ENCODE assay signal across 13 cellular contexts in genomic region chr2:215784371-215784783, GRCh38.
A peak's percentile ranks its signal among the peaks of the same experiment; 100 is the strongest.
DNase-seq lines count a peak whose midpoint lies in the region; ATAC-seq and TF ChIP-seq lines count a peak whose summit lies in the region.
"Had no signal": no experiment of that assay in that cellular context is flagged by ENCODE, and none has a peak within 500 bp of the region (broad histone marks: within the 10 kb centered on the region; RNA-seq: fewer than 3 reads in every experiment).

No MANE protein-coding gene starts in this region.

- H3K27ac Mint-ChIP-seq in activated T-cell treated with anti-CD3 and anti-CD28 coated beads, Interleukin-2, amount 50 U/mL, for 24 hours = no peak overlapping the region
- H3K27ac Mint-ChIP-seq in activated CD4-positive, alpha-beta T cell treated with anti-CD3 and anti-CD28 coated beads, Interleukin-2, amount 10 ng/mL, durations not matched to agents 24 days and 14 days = no peak overlapping the region
- H3K27ac Mint-ChIP-seq: activated CD4-positive, alpha-beta memory T cell treated with anti-CD3 and anti-CD28 coated beads, Interleukin-2, amount 10 ng/mL, durations not matched to agents 7 days and 5 days; naive B cell had no signal

- peak; percentile 63 to 86 for ATAC-seq in right cardiac atrium
- no peak for ATAC-seq in GM19328 (IDR thresholded peaks at IDR 0.05; ENCODE audit: unreplicated experiment)

- no peak for TF ChIP-seq POLR2A in stomach (IDR thresholded peaks at IDR 0.05)

- no peaks in the 10 kb centered on the region for H3K4me1 Mint-ChIP-seq in activated T-cell treated with anti-CD3 and anti-CD28 coated beads, Interleukin-2, amount 50 U/mL, for 24 hours (ENCODE audit: low read depth)
- no peaks in the 10 kb centered on the region for H3K4me1 Mint-ChIP-seq in activated CD4-positive, alpha-beta T cell treated with anti-CD3 and anti-CD28 coated beads, Interleukin-2, amount 10 ng/mL, durations not matched to agents 24 days and 14 days
- H3K4me1 Mint-ChIP-seq: activated CD4-positive, alpha-beta memory T cell treated with anti-CD3 and anti-CD28 coated beads, Interleukin-2, amount 10 ng/mL, durations not matched to agents 7 days and 5 days; naive B cell had no signal

- TF ChIP-seq EP300 in stomach (IDR thresholded peaks at IDR 0.05) = no peak

- H3K9me2 ChIP-seq in GM23248 (ENCODE audit: insufficient read depth) = no peaks in the 10 kb centered on the region; the same call in 1 of the 2 replicates

- H3K4me3 Mint-ChIP-seq in activated T-cell treated with anti-CD3 and anti-CD28 coated beads, Interleukin-2, amount 50 U/mL, for 24 hours = no peak overlapping the region
- no peak overlapping the region for H3K4me3 Mint-ChIP-seq in activated CD4-positive, alpha-beta T cell treated with anti-CD3 and anti-CD28 coated beads, Interleukin-2, amount 10 ng/mL, durations not matched to agents 24 days and 14 days
- H3K4me3 Mint-ChIP-seq: activated CD4-positive, alpha-beta memory T cell treated with anti-CD3 and anti-CD28 coated beads, Interleukin-2, amount 10 ng/mL, durations not matched to agents 7 days and 5 days; naive B cell had no signal

- H4K20me1 ChIP-seq in GM23248 (ENCODE audit: insufficient read depth) = no peaks in the 10 kb centered on the region

- peaks cover 36% of the 10 kb centered on the region for H3F3A ChIP-seq in GM23248 (ENCODE audit: insufficient read depth)

- H3K27ac ChIP-seq in GM23248 = peak overlapping the region; percentile 56
- H3K27ac ChIP-seq in right cardiac atrium (ENCODE audit: low read length) = no peak overlapping the region
- H3K27ac ChIP-seq in stomach = peak overlapping the region in 3 of 5 donors; percentile 20 to 56 (median 36)
- H3K27ac ChIP-seq: tibial nerve had no signal

- no peaks in the 10 kb centered on the region for H3K36me3 Mint-ChIP-seq in activated T-cell treated with anti-CD3 and anti-CD28 coated beads, Interleukin-2, amount 50 U/mL, for 24 hours (ENCODE audit: low read depth)
- H3K36me3 Mint-ChIP-seq in activated CD4-positive, alpha-beta T cell treated with anti-CD3 and anti-CD28 coated beads, Interleukin-2, amount 10 ng/mL, durations not matched to agents 24 days and 14 days (ENCODE audit: low read depth) = no peaks in the 10 kb centered on the region
- H3K36me3 Mint-ChIP-seq: naive B cell had no signal

- no peaks in the 10 kb centered on the region for H3K27me3 ChIP-seq in GM23248 (replicated peaks; ENCODE audit: insufficient read depth)
- H3K27me3 ChIP-seq in right cardiac atrium (ENCODE audit: control insufficient read depth, insufficient read depth) = no peaks in the 10 kb centered on the region
- no peaks in the 10 kb centered on the region for H3K27me3 ChIP-seq in stomach
- H3K27me3 ChIP-seq: tibial nerve had no signal

- 0 out of 2 replicates have a peak overlapping the region, but pooled peaks have one; percentile 9 for H3K4me3 ChIP-seq in GM23248
- H3K4me3 ChIP-seq in astrocyte of the spinal cord (ENCODE audit: low read depth, low read length) = no peak overlapping the region
- H3K4me3 ChIP-seq in right cardiac atrium (ENCODE audit: low read length) = no peak overlapping the region
- H3K4me3 ChIP-seq in stomach = no peak overlapping the region
- H3K4me3 ChIP-seq: tibial nerve had no signal

- WGBS in GM23248 (ENCODE audit: low coverage in 1 of 2, low lambda C conversion rate in 2 of 2, missing lambda C conversion rate in 2 of 2), 2 experiments = 3 to 5% methylated on average over 3 of the region's 3 CpGs
- 37% methylated on average over 3 of the region's 3 CpGs for WGBS in right cardiac atrium
- WGBS in stomach, 5 donors = 42 to 60% (median 56%) methylated on average over 3 of the region's 3 CpGs

- H3K4me2 ChIP-seq in GM23248 (ENCODE audit: unreplicated experiment) = peak overlapping the region; percentile 4

- H3K27me3 Mint-ChIP-seq in activated T-cell treated with anti-CD3 and anti-CD28 coated beads, Interleukin-2, amount 50 U/mL, for 24 hours = peaks cover 11% of the 10 kb centered on the region
- peaks cover 7% of the 10 kb centered on the region for H3K27me3 Mint-ChIP-seq in activated CD4-positive, alpha-beta T cell treated with anti-CD3 and anti-CD28 coated beads, Interleukin-2, amount 10 ng/mL, durations not matched to agents 24 days and 14 days
- H3K27me3 Mint-ChIP-seq: activated CD4-positive, alpha-beta memory T cell treated with anti-CD3 and anti-CD28 coated beads, Interleukin-2, amount 10 ng/mL, durations not matched to agents 7 days and 5 days had no signal

- H3K9ac ChIP-seq in GM23248 = peak overlapping the region; percentile 6

- peaks cover 38% of the 10 kb centered on the region for H3K4me1 ChIP-seq in GM23248 (ENCODE audit: insufficient read depth)
- H3K4me1 ChIP-seq in right cardiac atrium (ENCODE audit: control insufficient read depth, insufficient read depth, low read length) = peaks cover 3% of the 10 kb centered on the region
- peaks cover 0 to 17% (median 0%) of the 10 kb centered on the region in 4 donors for H3K4me1 ChIP-seq in stomach
- H3K4me1 ChIP-seq: tibial nerve had no signal

- DNase-seq in GM23248 (peak; percentile 68), astrocyte of the spinal cord (ENCODE audit: low read depth, low spot score) (peak; percentile 89), right cardiac atrium (peak in 1 of 3 donors; percentile 35), stomach (no peak), NCI-H774 (lab: John Stamatoyannopoulos, UW) (no peak)
- DNase-seq in activated T-cell treated with anti-CD3 and anti-CD28 coated beads, Interleukin-2, amount 50 U/mL, for 24 hours = no peak
- no peak for DNase-seq in activated CD4-positive, alpha-beta T cell treated with anti-CD3 and anti-CD28 coated beads, Interleukin-2, amount 10 ng/mL, durations not matched to agents 24 days and 14 days
- DNase-seq: activated CD4-positive, alpha-beta memory T cell treated with anti-CD3 and anti-CD28 coated beads, Interleukin-2, amount 10 ng/mL, durations not matched to agents 7 days and 5 days; DMS79; KBM-7; naive B cell had no signal

- intact Hi-C loops in right cardiac atrium (cut with DNase I) = no loop called here
- intact Hi-C loops in stomach (cut with DNase I; ENCODE audit: low total_unique reads) = no loop called here
- intact Hi-C loops in activated CD4-positive, alpha-beta T cell treated with anti-CD3 and anti-CD28 coated beads, Interleukin-2, amount 10 ng/mL, durations not matched to agents 24 days and 14 days (cut with micrococcal nuclease) = no loop called here

- peak overlapping the region; percentile 83 for H2AFZ ChIP-seq in GM23248

- in situ Hi-C loops in GM23248 (cut with MboI) = no loop called here
- in situ Hi-C loops in astrocyte of the spinal cord (cut with HindIII; ENCODE audit: low sequenced_read_pairs) = no loop called here

- H3K9me3 Mint-ChIP-seq in activated T-cell treated with anti-CD3 and anti-CD28 coated beads, Interleukin-2, amount 50 U/mL, for 24 hours = no peaks in the 10 kb centered on the region
- no peaks in the 10 kb centered on the region for H3K9me3 Mint-ChIP-seq in activated CD4-positive, alpha-beta T cell treated with anti-CD3 and anti-CD28 coated beads, Interleukin-2, amount 10 ng/mL, durations not matched to agents 24 days and 14 days
- H3K9me3 Mint-ChIP-seq: activated CD4-positive, alpha-beta memory T cell treated with anti-CD3 and anti-CD28 coated beads, Interleukin-2, amount 10 ng/mL, durations not matched to agents 7 days and 5 days; naive B cell had no signal

- TF ChIP-seq CTCF in astrocyte of the spinal cord (IDR thresholded peaks at IDR 0.05; ENCODE audit: low read depth, low read length) = no peak
- no peak for TF ChIP-seq CTCF in stomach (IDR thresholded peaks at IDR 0.05)

- H3K9me3 ChIP-seq in GM23248 (ENCODE audit: low read depth) = no peaks in the 10 kb centered on the region
- H3K9me3 ChIP-seq in right cardiac atrium (ENCODE audit: control insufficient read depth, low read length) = no peaks in the 10 kb centered on the region
- no peaks in the 10 kb centered on the region for H3K9me3 ChIP-seq in stomach
- H3K9me3 ChIP-seq: tibial nerve had no signal

- no peaks in the 10 kb centered on the region for H3K79me2 ChIP-seq in GM23248 (ENCODE audit: insufficient read depth)

- no peaks in the 10 kb centered on the region for H3K36me3 ChIP-seq in GM23248 (ENCODE audit: low read depth)
- no peaks in the 10 kb centered on the region for H3K36me3 ChIP-seq in stomach
- H3K36me3 ChIP-seq: tibial nerve had no signal

Comparison
In these comparisons a context has a peak if more than half of its experiments do, and no peak if none do; other contexts are left out.
1. DNase-seq: peak in GM23248 (single experiment) and astrocyte of the spinal cord (single experiment); none in stomach (single experiment), activated T-cell treated with anti-CD3 and anti-CD28 coated beads, Interleukin-2, amount 50 U/mL, for 24 hours (single experiment), NCI-H774 (single experiment) and activated CD4-positive, alpha-beta T cell treated with anti-CD3 and anti-CD28 coated beads, Interleukin-2, amount 10 ng/mL, durations not matched to agents 24 days and 14 days (single experiment).